ENCODE assay signal across 8 cellular contexts in the genomic region with DNA sequence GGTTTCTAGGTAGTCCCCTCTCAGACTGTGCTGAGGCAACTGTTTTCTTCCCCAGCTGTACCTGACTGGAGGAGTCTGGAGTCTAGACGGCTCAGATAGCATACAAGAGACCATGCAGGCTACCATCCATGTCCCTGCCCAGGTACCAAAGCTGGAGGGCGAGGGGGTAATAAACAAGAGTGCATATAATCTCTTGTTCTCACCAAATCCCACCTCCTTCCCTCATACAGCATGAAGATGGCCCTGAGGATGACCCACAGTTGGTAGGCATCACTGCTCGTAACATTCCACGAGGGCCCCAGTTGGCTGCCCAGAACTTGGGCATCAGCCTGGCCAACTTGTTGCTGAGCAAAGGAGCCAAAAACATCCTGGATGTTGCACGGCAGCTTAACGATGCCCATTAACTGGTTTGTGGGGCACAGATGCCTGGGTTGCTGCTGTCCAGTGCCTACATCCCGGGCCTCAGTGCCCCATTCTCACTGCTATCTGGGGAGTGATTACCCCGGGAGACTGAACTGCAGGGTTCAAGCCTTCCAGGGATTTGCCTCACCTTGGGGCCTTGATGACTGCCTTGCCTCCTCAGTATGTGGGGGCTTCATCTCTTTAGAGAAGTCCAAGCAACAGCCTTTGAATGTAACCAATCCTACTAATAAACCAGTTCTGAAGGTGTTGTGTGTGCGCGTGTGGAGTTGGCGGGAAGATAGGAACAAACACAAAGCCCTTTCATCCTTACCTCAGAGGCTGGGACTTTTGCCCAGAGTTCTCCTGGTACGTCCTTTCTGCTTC. TPM values are rescaled to one million over a fixed set of nuclear protein-coding genes. Genes with fewer than 3 reads are reported as not detected.
DNase-seq lines count a peak whose midpoint lies in the region; ATAC-seq and TF ChIP-seq lines count a peak whose summit lies in the region.

No MANE protein-coding gene starts in this region.

- H3K4me3 Mint-ChIP-seq in activated T-cell treated with anti-CD3 and anti-CD28 coated beads, Interleukin-2, amount 50 U/mL, for 4 hours, result peak overlapping the region; percentile 92
- peak overlapping the region; percentile 94 for H3K4me3 Mint-ChIP-seq in WTC11

- POLR2A ChIA-PET in WTC11 (lab: Charles Lee), result interaction anchor here (0.5 to 2.2 kb wide), 4 partner anchors 8 to 79 kb away, joined by 3 to 10 read pairs (median 5); partner anchors contain the start of genes HMBS and HYOU1

- 43% methylated on average over 12 of the region's 12 CpGs for WGBS in hepatocyte (ENCODE audit: low lambda C conversion rate, missing lambda C conversion rate)
- 57 to 60% methylated on average over 12 of the region's 12 CpGs for WGBS in thyroid gland, 2 donors

- TF ChIP-seq POLR2A in thyroid gland (IDR thresholded peaks at IDR 0.05), result no peak

- H3K27me3 Mint-ChIP-seq in activated T-cell treated with anti-CD3 and anti-CD28 coated beads, Interleukin-2, amount 50 U/mL, for 4 hours (ENCODE audit: low read depth), result no peaks in the 10 kb centered on the region
- H3K27me3 Mint-ChIP-seq in WTC11 (ENCODE audit: low read depth), result no peaks in the 10 kb centered on the region

- peaks cover 39% of the 10 kb centered on the region for H3K79me2 ChIP-seq in hepatocyte

- peak overlapping the region; percentile 96 for H3K27ac ChIP-seq in hepatocyte
- no peak overlapping the region for H3K27ac ChIP-seq in thyroid gland

- H3K4me1 ChIP-seq in hepatocyte (ENCODE audit: insufficient read depth) (peaks cover 17% of the 10 kb centered on the region), thyroid gland (peaks cover 12 to 32% of the 10 kb centered on the region in 2 donors)

- peak overlapping the region; percentile 31 for H3K4me3 ChIP-seq in hepatocyte
- no peak overlapping the region for H3K4me3 ChIP-seq in thyroid gland (replicated peaks in 1 of 3)

- CTCF ChIA-PET in WTC11 (lab: Charles Lee), result interaction anchor here (0.9 to 1.0 kb wide), 2 partner anchors 13 to 18 kb away, joined by 3 read pairs; no protein-coding TSS in a partner anchor

- peaks cover 25% of the 10 kb centered on the region for H3K36me3 Mint-ChIP-seq in activated T-cell treated with anti-CD3 and anti-CD28 coated beads, Interleukin-2, amount 50 U/mL, for 4 hours (ENCODE audit: insufficient read depth)
- peaks cover 40% of the 10 kb centered on the region for H3K36me3 Mint-ChIP-seq in WTC11

- H3K27ac Mint-ChIP-seq in WTC11, result peak overlapping the region; percentile 79

- peaks cover 6% of the 10 kb centered on the region for H4K20me1 ChIP-seq in hepatocyte (ENCODE audit: insufficient read depth, poor library complexity, severe bottlenecking)

- no peaks in the 10 kb centered on the region for H3K9me3 Mint-ChIP-seq in activated T-cell treated with anti-CD3 and anti-CD28 coated beads, Interleukin-2, amount 50 U/mL, for 4 hours
- no peaks in the 10 kb centered on the region for H3K9me3 Mint-ChIP-seq in WTC11

- H2AFZ ChIP-seq in hepatocyte, result no peak overlapping the region

- no peaks in the 10 kb centered on the region for H3K9me2 ChIP-seq in hepatocyte (replicated peaks; ENCODE audit: insufficient read depth)

- TF ChIP-seq CTCF in WTC11 (IDR thresholded peaks at IDR 0.05) (no peak), hepatocyte (IDR thresholded peaks at IDR 0.05; ENCODE audit: poor library complexity) (no peak), thyroid gland (IDR thresholded peaks at IDR 0.05) (no peak)

- H3K4me1 Mint-ChIP-seq in activated T-cell treated with anti-CD3 and anti-CD28 coated beads, Interleukin-2, amount 50 U/mL, for 4 hours (ENCODE audit: low read depth), result peaks cover 21% of the 10 kb centered on the region
- peaks cover 23% of the 10 kb centered on the region for H3K4me1 Mint-ChIP-seq in WTC11

- no peaks in the 10 kb centered on the region for H3K9me3 ChIP-seq in hepatocyte (ENCODE audit: low read depth)
- no peaks in the 10 kb centered on the region for H3K9me3 ChIP-seq in thyroid gland

- intact Hi-C loops in thyroid gland (cut with DNase I), result no loop called here

- DNase-seq in activated T-cell treated with anti-CD3 and anti-CD28 coated beads, Interleukin-2, amount 50 U/mL, for 4 hours, result no peak
- no peak for DNase-seq in activated T-cell treated with anti-CD3 and anti-CD28 coated beads, Interleukin-2, amount 50 U/mL, for 1 hour
- DNase-seq in WTC11 (ENCODE audit: low spot score), result no peak
- no peak for DNase-seq in hepatocyte (ENCODE audit: low spot score)
- DNase-seq in thyroid gland, result peak; percentile 47 to 49
- DNase-seq in NCI-H510A treated with DMSO at 0.1 percent for 48 hours (lab: John Stamatoyannopoulos, UW), result no peak
- no peak for DNase-seq in A172 (ENCODE audit: low spot score)

- ATAC-seq in activated T-cell treated with anti-CD3 and anti-CD28 coated beads, Interleukin-2, amount 50 U/mL, for 4 hours, result no peak
- ATAC-seq in WTC11 (no peak), GM19467 (IDR thresholded peaks at IDR 0.05; ENCODE audit: unreplicated experiment) (no peak)

- peak overlapping the region; percentile 84 for H3K4me2 ChIP-seq in hepatocyte

- H3K27me3 ChIP-seq in hepatocyte (no peaks in the 10 kb centered on the region), thyroid gland (no peaks in the 10 kb centered on the region)

- no peaks in the 10 kb centered on the region for H3K36me3 ChIP-seq in hepatocyte (replicated peaks; ENCODE audit: insufficient read depth, low read depth)
- H3K36me3 ChIP-seq in thyroid gland, result peaks cover 6 to 11% of the 10 kb centered on the region in 2 donors

TF ChIP-seq in WTC11, 78 proteins besides CTCF, POLR2A, EP300 and RAD21 (continues in another document):
- TF ChIP-seq ZBTB21 (CRISPR knock-in tag; IDR thresholded peaks at IDR 0.05; ENCODE audit: borderline replicate concordance) (no peak), NR2C2 (CRISPR knock-in tag; IDR thresholded peaks at IDR 0.05) (no peak), EMX1 (CRISPR knock-in tag; IDR thresholded peaks at IDR 0.05) (peak; percentile 18; the same call in 1 of the 2 replicates), JUN (CRISPR knock-in tag; IDR thresholded peaks at IDR 0.05) (no peak), TCF7 (CRISPR knock-in tag; IDR thresholded peaks at IDR 0.05; ENCODE audit: low read depth) (no peak), MYBL2 (CRISPR knock-in tag; IDR thresholded peaks at IDR 0.05) (no peak), CBFB (CRISPR knock-in tag; IDR thresholded peaks at IDR 0.05; ENCODE audit: low read depth) (no peak), ZNF416 (CRISPR knock-in tag; IDR thresholded peaks at IDR 0.05) (no peak), MLX (CRISPR knock-in tag; IDR thresholded peaks at IDR 0.05) (0 out of 2 replicates have a peak, but pooled peaks have one; percentile 38)
- TF ChIP-seq, protein P1, sequence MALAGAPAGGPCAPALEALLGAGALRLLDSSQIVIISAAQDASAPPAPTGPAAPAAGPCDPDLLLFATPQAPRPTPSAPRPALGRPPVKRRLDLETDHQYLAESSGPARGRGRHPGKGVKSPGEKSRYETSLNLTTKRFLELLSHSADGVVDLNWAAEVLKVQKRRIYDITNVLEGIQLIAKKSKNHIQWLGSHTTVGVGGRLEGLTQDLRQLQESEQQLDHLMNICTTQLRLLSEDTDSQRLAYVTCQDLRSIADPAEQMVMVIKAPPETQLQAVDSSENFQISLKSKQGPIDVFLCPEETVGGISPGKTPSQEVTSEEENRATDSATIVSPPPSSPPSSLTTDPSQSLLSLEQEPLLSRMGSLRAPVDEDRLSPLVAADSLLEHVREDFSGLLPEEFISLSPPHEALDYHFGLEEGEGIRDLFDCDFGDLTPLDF (CRISPR knock-in tag; IDR thresholded peaks at IDR 0.05), result no peak

RNA-seq across cellular contexts. Expression of gene HMBS, which starts 8.4 kb away (rescaled TPM):
- total RNA-seq in activated T-cell treated with anti-CD3 and anti-CD28 coated beads, Interleukin-2, amount 50 U/mL, for 4 hours, result 10 to 100 TPM; 43.7 to 64.7 (median 60.1) TPM
- total RNA-seq in WTC11 (2021) (55.4 to 64.4 TPM (median 62.3 TPM) in 3 replicates), hepatocyte (10.9 and 11.9 TPM in 2 replicates), thyroid gland (10 to 100 TPM; 10.7 to 24.3 (median 19.7) TPM)
- 34.5 and 37.7 TPM in 2 replicates for polyA plus RNA-seq in hepatocyte
- total RNA-seq in A172 (2014; rRNA removed; shearing (Covaris generic)), result 2.7 and 6.6 TPM in 2 replicates

RNA-seq across cellular contexts. Expression of gene DPAGT1, which starts 8.6 kb away (rescaled TPM):
- 10 to 100 TPM; 53.9 to 61.0 (median 60.9) TPM for total RNA-seq in activated T-cell treated with anti-CD3 and anti-CD28 coated beads, Interleukin-2, amount 50 U/mL, for 4 hours
- total RNA-seq in WTC11 (2021), result 59.6 to 64.6 TPM (median 63.5 TPM) in 3 replicates
- 27.5 and 28.1 TPM in 2 replicates for total RNA-seq in hepatocyte
- 76.2 and 82.7 TPM in 2 replicates for polyA plus RNA-seq in hepatocyte
- total RNA-seq in thyroid gland, result 10 to 100 TPM; 29.8 to 42.8 (median 38.7) TPM
- total RNA-seq in A172 (2014; rRNA removed; shearing (Covaris generic)), result 9.8 and 10.5 TPM in 2 replicates

RNA-seq across cellular contexts. Expression of gene C2CD2L, which starts 14.1 kb away (rescaled TPM):
- total RNA-seq in activated T-cell treated with anti-CD3 and anti-CD28 coated beads, Interleukin-2, amount 50 U/mL, for 4 hours, result 10 to 100 TPM; 22.0 to 24.7 (median 23.0) TPM
- total RNA-seq in WTC11 (2021) (3.4 to 6.4 TPM (median 4.4 TPM) in 3 replicates), hepatocyte (5.2 and 9.7 TPM in 2 replicates), thyroid gland (1 to 10 TPM; 6.7 to 8.9 (median 7.9) TPM)
- polyA plus RNA-seq in hepatocyte, result 7.4 and 10.2 TPM in 2 replicates
- total RNA-seq in A172 (2014; rRNA removed; shearing (Covaris generic)), result 4.7 and 7.2 TPM in 2 replicates

RNA-seq across cellular contexts. Expression of gene VPS11, which starts 25.5 kb away (rescaled TPM):
- total RNA-seq in activated T-cell treated with anti-CD3 and anti-CD28 coated beads, Interleukin-2, amount 50 U/mL, for 4 hours, result 10 to 100 TPM; 24.1 to 31.5 (median 30.0) TPM
- total RNA-seq in WTC11 (2021) (17.2 to 20.2 TPM (median 18.4 TPM) in 3 replicates), hepatocyte (31.8 and 36.9 TPM in 2 replicates), thyroid gland (10 to 100 TPM; 40.3 to 64.4 (median 47.4) TPM)
- polyA plus RNA-seq in hepatocyte, result 26.5 and 31.8 TPM in 2 replicates
- total RNA-seq in A172 (2014; rRNA removed; shearing (Covaris generic)), result 13.5 and 16.5 TPM in 2 replicates

RNA-seq across cellular contexts. Expression of gene HINFP, which starts 28.3 kb away (rescaled TPM):
- total RNA-seq in activated T-cell treated with anti-CD3 and anti-CD28 coated beads, Interleukin-2, amount 50 U/mL, for 4 hours, result 10 to 100 TPM; 20.1 to 26.2 (median 21.1) TPM
- total RNA-seq in WTC11 (2021) (34.0 to 37.1 TPM (median 35.4 TPM) in 3 replicates), hepatocyte (10.9 and 25.3 TPM in 2 replicates), thyroid gland (10 to 100 TPM; 24.0 to 37.7 (median 33.2) TPM)
- 16.4 and 19.8 TPM in 2 replicates for polyA plus RNA-seq in hepatocyte
- total RNA-seq in A172 (2014; rRNA removed; shearing (Covaris generic)), result 6.4 and 8.4 TPM in 2 replicates

Comparison
In these comparisons a context has a peak if more than half of its experiments do, and no peak if none do; other contexts are left out.
1. DNase-seq: peak in thyroid gland (2 of 2); none in activated T-cell treated with anti-CD3 and anti-CD28 coated beads, Interleukin-2, amount 50 U/mL, for 4 hours (single experiment), activated T-cell treated with anti-CD3 and anti-CD28 coated beads, Interleukin-2, amount 50 U/mL, for 1 hour (single experiment), WTC11 (single experiment), hepatocyte (single experiment), NCI-H510A treated with DMSO at 0.1 percent for 48 hours (single experiment) and A172 (single experiment).